11 cellular contexts compared by ENCODE assay signal in the genomic region with DNA sequence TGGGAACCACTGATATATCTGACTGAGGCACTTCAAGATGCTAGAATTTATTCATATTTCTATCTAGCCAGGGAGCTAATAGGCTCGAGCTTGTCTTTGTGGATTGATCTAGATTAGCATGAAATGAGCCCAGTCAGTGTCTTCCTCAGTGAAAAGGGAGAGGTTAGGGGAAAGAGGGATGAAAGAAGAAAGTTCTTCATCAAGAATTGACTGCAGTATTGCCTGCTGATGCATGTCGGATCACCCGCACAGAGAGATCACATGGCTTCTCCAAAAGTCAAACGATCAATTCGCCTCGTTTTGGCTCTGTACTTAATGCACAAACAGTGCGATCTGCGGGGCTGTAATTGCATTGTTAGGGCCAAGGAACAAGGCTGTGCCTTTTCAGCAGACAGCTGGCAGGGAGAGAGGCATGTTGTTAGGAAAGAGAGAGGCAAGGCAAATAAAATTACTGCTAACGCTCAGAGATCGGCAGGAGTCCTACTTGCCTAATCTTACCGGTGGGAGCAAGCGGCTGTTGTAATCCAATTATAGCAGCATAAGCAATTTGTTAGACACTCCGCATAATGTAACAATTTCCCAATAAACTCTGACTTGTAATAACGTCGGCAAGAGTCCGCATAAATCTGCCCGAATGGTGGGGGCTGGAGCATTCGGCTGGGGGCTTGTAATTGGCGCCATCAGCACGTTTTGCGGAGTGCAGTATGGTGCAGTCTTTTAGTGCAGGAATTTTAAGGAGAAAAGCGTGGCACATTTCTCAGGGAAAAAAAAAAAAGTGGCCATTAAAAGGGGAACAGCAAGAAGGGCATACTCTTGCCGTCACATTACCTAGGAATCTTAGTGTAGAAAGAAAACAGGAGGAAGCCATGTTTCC.
DNase-seq lines count a peak whose midpoint lies in the region; ATAC-seq and TF ChIP-seq lines count a peak whose summit lies in the region.
"Had no signal": no experiment of that assay in that cellular context is flagged by ENCODE, and none has a peak within 500 bp of the region (broad histone marks: within the 10 kb centered on the region; RNA-seq: fewer than 3 reads in every experiment).

No MANE protein-coding gene starts in this region.

- TF ChIP-seq CTCF in mesothelial cell of epicardium (IDR thresholded peaks at IDR 0.05; ENCODE audit: unreplicated experiment) (no peak), prostate gland (IDR thresholded peaks at IDR 0.05) (no peak)

- no peaks in the 10 kb centered on the region for H3K27me3 ChIP-seq in prostate gland (replicated peaks; ENCODE audit: insufficient read depth)
- H3K27me3 ChIP-seq: breast epithelium, vagina had no signal

- peaks cover 33% of the 10 kb centered on the region for H3K27me3 Mint-ChIP-seq in mesothelial cell of epicardium (ENCODE audit: low read depth)

- H3K9me3 Mint-ChIP-seq in mesothelial cell of epicardium = no peaks in the 10 kb centered on the region

- H3K4me3 Mint-ChIP-seq in mesothelial cell of epicardium = peak overlapping the region; percentile 46
- H3K4me3 Mint-ChIP-seq: activated CD8-positive, alpha-beta T cell treated with anti-CD3 and anti-CD28 coated beads, Interleukin-2, amount 10 ng/mL, durations not matched to agents 7 days and 5 days had no signal

- H3K27ac Mint-ChIP-seq in mesothelial cell of epicardium = no peak overlapping the region
- H3K27ac Mint-ChIP-seq: activated CD8-positive, alpha-beta T cell treated with anti-CD3 and anti-CD28 coated beads, Interleukin-2, amount 10 ng/mL, durations not matched to agents 7 days and 5 days had no signal

- H3K4me3 ChIP-seq in prostate gland = no peak overlapping the region
- H3K4me3 ChIP-seq: breast epithelium had no signal

- H3K4me1 Mint-ChIP-seq in mesothelial cell of epicardium = peaks cover 20% of the 10 kb centered on the region

- no peak for ATAC-seq in GM18873 (IDR thresholded peaks at IDR 0.05; ENCODE audit: low FRiP score, unreplicated experiment)
- ATAC-seq: activated CD8-positive, alpha-beta T cell treated with anti-CD3 and anti-CD28 coated beads, Interleukin-2, amount 10 ng/mL, durations not matched to agents 7 days and 5 days had no signal

- H3K4me1 ChIP-seq in prostate gland (replicated peaks) = no peaks in the 10 kb centered on the region
- H3K4me1 ChIP-seq: breast epithelium had no signal

- H3K27ac ChIP-seq in caudate nucleus (ENCODE audit: low read depth, low read length) (peak overlapping the region; percentile 42), prostate gland (no peak overlapping the region)
- H3K27ac ChIP-seq: breast epithelium, vagina had no signal

- DNase-seq in DMS 273 (lab: John Stamatoyannopoulos, UW; ENCODE audit: unreplicated experiment) (peak; percentile 90), NCI-H1694 treated with DMSO at 0.1 percent for 48 hours (lab: John Stamatoyannopoulos, UW) (peak; percentile 68), caudate nucleus (lab: John Stamatoyannopoulos, UW) (peak in 31 of 61 donors; percentile 3 to 63 (median 25)), mesothelial cell of epicardium (ENCODE audit: low spot score in 2 of 2, unreplicated experiment in 2 of 2) (no peak), prostate gland (ENCODE audit: low spot score) (no peak)
- DNase-seq in activated effector memory CD4-positive, alpha-beta T cell treated with anti-CD3 and anti-CD28 coated beads, Interleukin-2, amount 50 U/mL, for 16 hours = no peak
- no peak for DNase-seq in stimulated activated CD4-positive, alpha-beta T cell treated with anti-CD3 and anti-CD28 coated beads, Interleukin-12 subunit alpha, Interleukin-12 subunit beta, amount 100 ng/mL, for 4 hours
- DNase-seq: activated CD8-positive, alpha-beta T cell treated with anti-CD3 and anti-CD28 coated beads, Interleukin-2, amount 10 ng/mL, durations not matched to agents 7 days and 5 days had no signal

- no peaks in the 10 kb centered on the region for H3K9me3 ChIP-seq in prostate gland
- H3K9me3 ChIP-seq: breast epithelium, vagina had no signal

- no peaks in the 10 kb centered on the region for H3K36me3 ChIP-seq in prostate gland
- H3K36me3 ChIP-seq: breast epithelium, vagina had no signal

- 54% methylated on average over 23 of the region's 23 CpGs for WGBS in prostate gland

- intact Hi-C loops in prostate gland (cut with DNase I) = no loop called here

- no peak for TF ChIP-seq POLR2A in prostate gland (IDR thresholded peaks at IDR 0.05)

- H3K36me3 Mint-ChIP-seq in mesothelial cell of epicardium = peaks cover 12% of the 10 kb centered on the region

Comparison
In these comparisons a context has a peak if more than half of its experiments do, and no peak if none do; other contexts are left out.
1. DNase-seq: peak in DMS 273 (single experiment), NCI-H1694 treated with DMSO at 0.1 percent for 48 hours (single experiment) and caudate nucleus (31 of 61); none in mesothelial cell of epicardium (0 of 2), activated effector memory CD4-positive, alpha-beta T cell treated with anti-CD3 and anti-CD28 coated beads, Interleukin-2, amount 50 U/mL, for 16 hours (single experiment), prostate gland (single experiment) and stimulated activated CD4-positive, alpha-beta T cell treated with anti-CD3 and anti-CD28 coated beads, Interleukin-12 subunit alpha, Interleukin-12 subunit beta, amount 100 ng/mL, for 4 hours (single experiment).